8 cellular contexts compared by ENCODE assay signal in the genomic region with DNA sequence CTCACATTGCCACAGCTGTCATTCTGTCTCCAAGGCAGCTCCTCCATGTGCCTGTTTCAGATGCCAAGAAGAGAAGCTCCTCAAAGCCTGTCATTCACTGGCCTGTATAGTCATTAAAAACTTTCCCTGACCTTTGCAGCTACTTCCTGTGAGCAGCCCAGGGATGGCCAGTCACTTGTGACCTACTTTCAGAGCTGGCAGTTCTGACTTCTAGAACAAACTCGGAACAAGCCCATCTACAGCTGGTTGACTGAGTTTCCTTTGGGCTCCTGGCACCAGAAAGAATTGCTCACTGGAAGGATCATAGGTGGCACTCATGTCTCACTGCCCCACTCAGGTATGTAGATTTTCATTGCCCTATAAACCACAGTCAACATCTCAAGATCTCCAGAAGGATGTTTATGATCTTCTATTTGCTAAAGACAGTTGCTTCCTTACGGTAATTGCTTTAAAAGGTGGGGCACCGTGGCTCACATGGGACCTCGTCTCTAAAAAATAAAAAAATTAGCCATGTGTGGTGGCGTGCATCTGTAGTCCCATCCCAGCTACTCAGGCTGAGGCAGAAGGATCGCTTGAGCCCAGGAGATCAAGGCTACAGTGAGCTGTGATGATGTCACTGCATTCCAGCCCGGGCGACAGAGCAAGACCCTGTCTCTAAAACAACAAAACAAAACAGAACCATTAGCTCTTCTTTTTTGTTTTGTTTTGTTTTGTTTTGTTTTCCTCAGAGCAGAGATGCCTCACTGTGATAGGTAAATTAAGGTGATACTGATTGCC. TPM values are rescaled to one million over a fixed set of nuclear protein-coding genes. Genes with fewer than 3 reads are reported as not detected.
DNase-seq lines count a peak whose midpoint lies in the region; ATAC-seq and TF ChIP-seq lines count a peak whose summit lies in the region.

No MANE protein-coding gene starts in this region.

- no peak overlapping the region; a peak in 1 of 4 replicates for H4K8ac ChIP-seq in IMR-90 (ENCODE audit: low read depth in 2 of 2, low read length in 2 of 2)

- WGBS in IMR-90 (ENCODE audit: extremely low coverage in 2 of 2, insufficient read length in 1 of 2), 2 experiments: 100% methylated on average over 1 of the region's 8 CpGs; no CpG with 5 or more reads in 1 of the 2 experiments

- no peak overlapping the region for H2BK5ac ChIP-seq in IMR-90 (ENCODE audit: low read depth, low read length, poor library complexity, severe bottlenecking)

- peak; percentile 40 for DNase-seq in DMS79 treated with DMSO at 0.1 percent for 48 hours (lab: John Stamatoyannopoulos, UW)
- DNase-seq in IMR-90: no peak
- no peak for DNase-seq in Right ventricle myocardium superior
- DNase-seq in NCI-H510A treated with DMSO at 0.1 percent for 48 hours (lab: John Stamatoyannopoulos, UW): no peak
- DNase-seq in foreskin keratinocyte: no peak
- DNase-seq in activated T-helper 1 cell treated with anti-CD3 and anti-CD28 coated beads, Interleukin-12 subunit alpha, Interleukin-12 subunit beta, Interleukin-2, Interleukin-4 antibody, amounts not matched to agents 30 ng/mL and 10 ng/mL and 1 ng/mL, durations not matched to agents 14 hours and 24 hours and 36 hours (ENCODE audit: low spot score): no peak
- DNase-seq in NCI-H1417 treated with DMSO at 0.1 percent for 48 hours (lab: John Stamatoyannopoulos, UW): no peak

- H3K36me3 ChIP-seq in IMR-90 (ENCODE audit: control insufficient read depth, insufficient read depth, low read length): no peaks in the 10 kb centered on the region
- H3K36me3 ChIP-seq in parathyroid adenoma (ENCODE audit: control insufficient read depth, insufficient read depth, low read length): no peaks in the 10 kb centered on the region

- no peak for TF ChIP-seq RAD21 in IMR-90 (IDR thresholded peaks at IDR 0.05; ENCODE audit: low read length)

- intact Hi-C loops in IMR-90 (cut with micrococcal nuclease): no loop called here
- intact Hi-C loops in Right ventricle myocardium superior (cut with DNase I): no loop called here
- intact Hi-C loops in activated T-helper 1 cell treated with anti-CD3 and anti-CD28 coated beads, Interleukin-12 subunit alpha, Interleukin-12 subunit beta, Interleukin-2, Interleukin-4 antibody, amounts not matched to agents 30 ng/mL and 10 ng/mL and 1 ng/mL, durations not matched to agents 14 hours and 24 hours and 36 hours (cut with micrococcal nuclease): no loop called here

- H4K91ac ChIP-seq in IMR-90 (ENCODE audit: insufficient read depth, low read depth, low read length): no peak overlapping the region

- H3K4me2 ChIP-seq in IMR-90 (ENCODE audit: low read depth, low read length) (no peak overlapping the region), parathyroid adenoma (ENCODE audit: low read length) (no peak overlapping the region)

- no peak for ATAC-seq in IMR-90 (ENCODE audit: low read depth)
- ATAC-seq in Right ventricle myocardium superior (ENCODE audit: poor library complexity): peak; percentile 77
- no peak for ATAC-seq in foreskin keratinocyte

- peaks cover 11% of the 10 kb centered on the region for H3K9me1 ChIP-seq in IMR-90 (ENCODE audit: insufficient read depth, low read length)

- peak overlapping the region; percentile 19; the same call in 1 of the 3 replicates for H2BK15ac ChIP-seq in IMR-90 (ENCODE audit: low read depth, low read length)

- no peak overlapping the region for H3K23ac ChIP-seq in IMR-90 (ENCODE audit: low read depth, low read length)

- H3K4me1 Mint-ChIP-seq in activated T-helper 1 cell treated with anti-CD3 and anti-CD28 coated beads, Interleukin-12 subunit alpha, Interleukin-12 subunit beta, Interleukin-2, Interleukin-4 antibody, amounts not matched to agents 30 ng/mL and 10 ng/mL and 1 ng/mL, durations not matched to agents 14 hours and 24 hours and 36 hours (ENCODE audit: low read depth): peaks cover 18% of the 10 kb centered on the region

- peak overlapping the region; percentile 23; the same call in 1 of the 2 replicates for H3K27ac ChIP-seq in IMR-90 (ENCODE audit: insufficient read depth, low read length)
- no peak overlapping the region for H3K27ac ChIP-seq in parathyroid adenoma
- no peak overlapping the region for H3K27ac ChIP-seq in foreskin keratinocyte

- peak overlapping the region; percentile 67; the same call in 1 of the 2 replicates for H2BK20ac ChIP-seq in IMR-90 (ENCODE audit: low read depth, low read length)

- H3K56ac ChIP-seq in IMR-90 (ENCODE audit: extremely low read depth, insufficient read depth, low read length): no peak overlapping the region

- no peaks in the 10 kb centered on the region for H3K9me3 Mint-ChIP-seq in activated T-helper 1 cell treated with anti-CD3 and anti-CD28 coated beads, Interleukin-12 subunit alpha, Interleukin-12 subunit beta, Interleukin-2, Interleukin-4 antibody, amounts not matched to agents 30 ng/mL and 10 ng/mL and 1 ng/mL, durations not matched to agents 14 hours and 24 hours and 36 hours

- H2AK5ac ChIP-seq in IMR-90 (ENCODE audit: low read depth, low read length): 0 out of 2 replicates have a peak overlapping the region, but pooled peaks have one; percentile 4

- H3K36me3 Mint-ChIP-seq in activated T-helper 1 cell treated with anti-CD3 and anti-CD28 coated beads, Interleukin-12 subunit alpha, Interleukin-12 subunit beta, Interleukin-2, Interleukin-4 antibody, amounts not matched to agents 30 ng/mL and 10 ng/mL and 1 ng/mL, durations not matched to agents 14 hours and 24 hours and 36 hours (ENCODE audit: low read depth): no peaks in the 10 kb centered on the region

- H2AFZ ChIP-seq in IMR-90 (replicated peaks; ENCODE audit: low read length, poor library complexity) (peak overlapping the region; percentile 9), parathyroid adenoma (peak overlapping the region; percentile 45)

- no peaks in the 10 kb centered on the region for H3K27me3 Mint-ChIP-seq in activated T-helper 1 cell treated with anti-CD3 and anti-CD28 coated beads, Interleukin-12 subunit alpha, Interleukin-12 subunit beta, Interleukin-2, Interleukin-4 antibody, amounts not matched to agents 30 ng/mL and 10 ng/mL and 1 ng/mL, durations not matched to agents 14 hours and 24 hours and 36 hours (ENCODE audit: insufficient read depth)

- no peaks in the 10 kb centered on the region; a peak in 1 of 4 replicates for H3K79me1 ChIP-seq in IMR-90 (ENCODE audit: low read depth in 1 of 2, low read length in 2 of 2)

- H3K18ac ChIP-seq in IMR-90 (ENCODE audit: low read depth, low read length): peak overlapping the region; percentile 34; the same call in 1 of the 2 replicates

- peak overlapping the region; percentile 35; the same call in 1 of the 2 replicates for H2BK120ac ChIP-seq in IMR-90 (ENCODE audit: low read depth, low read length)

- H3K4ac ChIP-seq in IMR-90 (ENCODE audit: low read depth, low read length): peak overlapping the region; percentile 62; the same call in 1 of the 2 replicates

- peaks cover 18% of the 10 kb centered on the region for H3K4me1 ChIP-seq in IMR-90 (ENCODE audit: control insufficient read depth, insufficient read depth, low read length)
- H3K4me1 ChIP-seq in parathyroid adenoma: peaks cover 18% of the 10 kb centered on the region
- H3K4me1 ChIP-seq in foreskin keratinocyte: peaks cover 11% of the 10 kb centered on the region

- H3K27ac Mint-ChIP-seq in activated T-helper 1 cell treated with anti-CD3 and anti-CD28 coated beads, Interleukin-12 subunit alpha, Interleukin-12 subunit beta, Interleukin-2, Interleukin-4 antibody, amounts not matched to agents 30 ng/mL and 10 ng/mL and 1 ng/mL, durations not matched to agents 14 hours and 24 hours and 36 hours: no peak overlapping the region

- in situ Hi-C loops in IMR-90 (cut with MboI; ENCODE audit: low sequenced_read_pairs): no loop called here

- H3K14ac ChIP-seq in IMR-90 (replicated peaks; ENCODE audit: low read depth, low read length): no peak overlapping the region; the same call in 1 of the 2 replicates

- POLR2A ChIA-PET in IMR-90 (lab: Charles Lee; ENCODE audit: unreplicated experiment): no interaction called here

- no peak for TF ChIP-seq CTCF in IMR-90 (conservative IDR thresholded peaks at IDR 0.05; ENCODE audit: low read depth, low read length)
- TF ChIP-seq CTCF in parathyroid adenoma (IDR thresholded peaks at IDR 0.05): no peak
- no peak for TF ChIP-seq CTCF in foreskin keratinocyte (conservative IDR thresholded peaks at IDR 0.05)

- dilution Hi-C loops in IMR-90 (cut with HindIII; ENCODE audit: low sequenced_read_pairs, unreplicated experiment): no loop called here

- no peaks in the 10 kb centered on the region for H3K27me3 ChIP-seq in IMR-90 (ENCODE audit: control insufficient read depth, insufficient read depth, low read length)
- no peaks in the 10 kb centered on the region for H3K27me3 ChIP-seq in parathyroid adenoma (ENCODE audit: control insufficient read depth, insufficient read depth, low read length)
- H3K27me3 ChIP-seq in foreskin keratinocyte: no peaks in the 10 kb centered on the region

- no peak overlapping the region for H4K5ac ChIP-seq in IMR-90 (ENCODE audit: low read depth, low read length)

- H3K9ac ChIP-seq in IMR-90 (ENCODE audit: low read depth, low read length) (no peak overlapping the region), parathyroid adenoma (no peak overlapping the region)

- H2AK9ac ChIP-seq in IMR-90 (replicated peaks; ENCODE audit: low read depth, low read length, poor library complexity): peak overlapping the region; percentile 34

- H4K20me1 ChIP-seq in IMR-90 (ENCODE audit: insufficient read depth, low read length): no peaks in the 10 kb centered on the region

- no peaks in the 10 kb centered on the region for H3K9me3 ChIP-seq in IMR-90 (ENCODE audit: control insufficient read depth, insufficient read depth, low read length)
- H3K9me3 ChIP-seq in parathyroid adenoma (ENCODE audit: control insufficient read depth, low read length): no peaks in the 10 kb centered on the region

- H3K4me3 ChIP-seq in IMR-90 (ENCODE audit: insufficient read depth, low read depth, low read length) (no peak overlapping the region), parathyroid adenoma (ENCODE audit: low read depth, low read length) (no peak overlapping the region)

- CTCF ChIA-PET in IMR-90 (lab: Yijun Ruan, JAX): interaction anchor here (0.6 to 0.9 kb wide), 2 partner anchors 9 to 95 kb away, joined by 4 read pairs; no protein-coding TSS in a partner anchor

- no peak for TF ChIP-seq POLR2A in IMR-90 (IDR thresholded peaks at IDR 0.05; ENCODE audit: low read depth, low read length)

- no peak overlapping the region for H3K4me3 Mint-ChIP-seq in activated T-helper 1 cell treated with anti-CD3 and anti-CD28 coated beads, Interleukin-12 subunit alpha, Interleukin-12 subunit beta, Interleukin-2, Interleukin-4 antibody, amounts not matched to agents 30 ng/mL and 10 ng/mL and 1 ng/mL, durations not matched to agents 14 hours and 24 hours and 36 hours

- no TSS peak for BruUV-seq in IMR-90 (replicated peaks; lab: Mats Ljungman, UMichigan)

- H3K79me2 ChIP-seq in parathyroid adenoma: no peaks in the 10 kb centered on the region

RNA-seq across cellular contexts. Expression of gene ATP13A3, which starts 11.2 kb away (rescaled TPM):
- total RNA-seq in IMR-90 (2012; rRNA removed) (154 and 284 TPM in 2 replicates), Right ventricle myocardium superior (60.4 TPM), foreskin keratinocyte (94.0 and 96.8 TPM in 2 replicates)
- polyA plus RNA-seq in IMR-90 (2012; rRNA removed) (37.5 and 48.1 TPM in 2 replicates), foreskin keratinocyte (9.8 and 12.0 TPM in 2 replicates)
- 11.9 and 18.2 TPM in 2 replicates for polyA plus RNA-seq in IMR-90 (2012; cell fraction: cytosol; rRNA removed)
- polyA plus RNA-seq in IMR-90 (2012; cell fraction: nucleus; rRNA removed; ENCODE audit: low replicate concordance): 8.3 and 70.9 TPM in 2 replicates
- 198 and 206 TPM in 2 replicates for total RNA-seq in activated T-helper 1 cell treated with anti-CD3 and anti-CD28 coated beads, Interleukin-12 subunit alpha, Interleukin-12 subunit beta, Interleukin-2, Interleukin-4 antibody, amounts not matched to agents 30 ng/mL and 10 ng/mL and 1 ng/mL, durations not matched to agents 14 hours and 24 hours and 36 hours
